ENCODE assay signal across 1 cellular context in genomic region chr1:171343727-171344472, GRCh38.
TF ChIP-seq lines count a peak whose summit lies in the region.

No MANE protein-coding gene starts in this region.

TF ChIP-seq in HepG2, 621 proteins besides CTCF, POLR2A, EP300 and RAD21 (continued from another document):
- no peak for TF ChIP-seq HNF1B (CRISPR knock-in tag; IDR thresholded peaks at IDR 0.05)
- TF ChIP-seq TSC22D2 (CRISPR knock-in tag; IDR thresholded peaks at IDR 0.05; ENCODE audit: borderline replicate concordance): no peak
- TF ChIP-seq ONECUT2 (CRISPR knock-in tag; IDR thresholded peaks at IDR 0.05): no peak
- no peak for TF ChIP-seq ZKSCAN8 (CRISPR knock-in tag; IDR thresholded peaks at IDR 0.05; ENCODE audit: borderline replicate concordance)
- no peak for TF ChIP-seq ZBTB26 (CRISPR knock-in tag; IDR thresholded peaks at IDR 0.05; ENCODE audit: borderline replicate concordance)
- TF ChIP-seq PATZ1 (CRISPR knock-in tag; IDR thresholded peaks at IDR 0.05): no peak
- TF ChIP-seq RFXANK (CRISPR knock-in tag; IDR thresholded peaks at IDR 0.05): no peak
- TF ChIP-seq ZNF710 (CRISPR knock-in tag; IDR thresholded peaks at IDR 0.05; ENCODE audit: borderline replicate concordance): no peak
